In genomic region chr3:191340976-191341375, GRCh38 we compare ENCODE assay signal across 23 cellular contexts. TPM values are rescaled to one million over a fixed set of nuclear protein-coding genes. Genes with fewer than 3 reads are reported as not detected.
DNase-seq lines count a peak whose midpoint lies in the region; ATAC-seq and TF ChIP-seq lines count a peak whose summit lies in the region.
"Had no signal": no experiment of that assay in that cellular context is flagged by ENCODE, and none has a peak within 500 bp of the region (broad histone marks: within the 10 kb centered on the region; RNA-seq: fewer than 3 reads in every experiment).

No MANE protein-coding gene starts in this region.

- H3K36me3 Mint-ChIP-seq in activated B cell treated with CpG ODN at 0.5 μM for 24 hours (ENCODE audit: low read depth), result peaks cover 19% of the 10 kb centered on the region
- H3K36me3 Mint-ChIP-seq in activated naive CD4-positive, alpha-beta T cell treated with anti-CD3 and anti-CD28 coated beads, Interleukin-2, amount 10 ng/mL, durations not matched to agents 7 days and 5 days, result no peaks in the 10 kb centered on the region
- H3K36me3 Mint-ChIP-seq: activated CD8-positive, alpha-beta memory T cell treated with anti-CD3 and anti-CD28 coated beads, Interleukin-2, amount 10 ng/mL, durations not matched to agents 7 days and 5 days; CD4-positive, CD25-positive, alpha-beta regulatory T cell had no signal

- H3K27ac Mint-ChIP-seq in activated B cell treated with CpG ODN at 0.5 μM for 24 hours, result peak overlapping the region; percentile 35
- no peak overlapping the region for H3K27ac Mint-ChIP-seq in activated naive CD4-positive, alpha-beta T cell treated with anti-CD3 and anti-CD28 coated beads, Interleukin-2, amount 10 ng/mL, durations not matched to agents 7 days and 5 days
- H3K27ac Mint-ChIP-seq: activated CD4-positive, alpha-beta T cell treated with anti-CD3 and anti-CD28 coated beads, Interleukin-2, amount 10 ng/mL, durations not matched to agents 24 days and 14 days; activated CD8-positive, alpha-beta memory T cell treated with anti-CD3 and anti-CD28 coated beads, Interleukin-2, amount 10 ng/mL, durations not matched to agents 7 days and 5 days; activated T-helper 1 cell treated with anti-CD3 and anti-CD28 coated beads, Interleukin-12 subunit alpha, Interleukin-12 subunit beta, Interleukin-2, Interleukin-4 antibody, amounts not matched to agents 30 ng/mL and 10 ng/mL and 1 ng/mL, durations not matched to agents 14 hours and 24 hours and 36 hours; CD4-positive, CD25-positive, alpha-beta regulatory T cell had no signal

- no peaks in the 10 kb centered on the region for H3K27me3 Mint-ChIP-seq in activated B cell treated with CpG ODN at 0.5 μM for 24 hours
- no peaks in the 10 kb centered on the region for H3K27me3 Mint-ChIP-seq in activated naive CD4-positive, alpha-beta T cell treated with anti-CD3 and anti-CD28 coated beads, Interleukin-2, amount 10 ng/mL, durations not matched to agents 7 days and 5 days
- H3K27me3 Mint-ChIP-seq: activated CD4-positive, alpha-beta T cell treated with anti-CD3 and anti-CD28 coated beads, Interleukin-2, amount 10 ng/mL, durations not matched to agents 24 days and 14 days; activated CD8-positive, alpha-beta memory T cell treated with anti-CD3 and anti-CD28 coated beads, Interleukin-2, amount 10 ng/mL, durations not matched to agents 7 days and 5 days; CD4-positive, CD25-positive, alpha-beta regulatory T cell had no signal

- no peaks in the 10 kb centered on the region for H3K9me3 Mint-ChIP-seq in activated B cell treated with CpG ODN at 0.5 μM for 24 hours
- H3K9me3 Mint-ChIP-seq in activated naive CD4-positive, alpha-beta T cell treated with anti-CD3 and anti-CD28 coated beads, Interleukin-2, amount 10 ng/mL, durations not matched to agents 7 days and 5 days, result no peaks in the 10 kb centered on the region
- H3K9me3 Mint-ChIP-seq: activated CD4-positive, alpha-beta T cell treated with anti-CD3 and anti-CD28 coated beads, Interleukin-2, amount 10 ng/mL, durations not matched to agents 24 days and 14 days; activated T-helper 1 cell treated with anti-CD3 and anti-CD28 coated beads, Interleukin-12 subunit alpha, Interleukin-12 subunit beta, Interleukin-2, Interleukin-4 antibody, amounts not matched to agents 30 ng/mL and 10 ng/mL and 1 ng/mL, durations not matched to agents 14 hours and 24 hours and 36 hours; CD4-positive, CD25-positive, alpha-beta regulatory T cell had no signal

- no peak for DNase-seq in activated B cell treated with CpG ODN at 0.5 μM for 24 hours
- no peak for DNase-seq in NK-92 (lab: John Stamatoyannopoulos, UW; ENCODE audit: unreplicated experiment)
- DNase-seq in activated T-cell treated with anti-CD3 and anti-CD28 coated beads for 4 hours, result no peak
- no peak for DNase-seq in GDM1 (lab: John Stamatoyannopoulos, UW)
- no peak for DNase-seq in activated naive CD4-positive, alpha-beta T cell treated with anti-CD3 and anti-CD28 coated beads, Interleukin-2, amount 10 ng/mL, durations not matched to agents 7 days and 5 days
- DNase-seq: 8988T; activated CD4-positive, alpha-beta T cell treated with anti-CD3 and anti-CD28 coated beads, Interleukin-2, amount 10 ng/mL, durations not matched to agents 24 days and 14 days; activated CD8-positive, alpha-beta memory T cell treated with anti-CD3 and anti-CD28 coated beads, Interleukin-2, amount 10 ng/mL, durations not matched to agents 7 days and 5 days; activated naive CD4-positive, alpha-beta T cell treated with anti-CD3 and anti-CD28 coated beads, Interleukin-2, amount 50 U/mL, for 16 hours; amygdala; CD4-positive, CD25-positive, alpha-beta regulatory T cell; DMS 273 treated with DMSO at 0.1 percent for 48 hours; esophagus squamous epithelium; Kasumi-1; left colon; NCI-H1048; NCI-H187 treated with DMSO at 0.1 percent for 48 hours; upper lobe of right lung had no signal

- intact Hi-C loops in activated B cell treated with CpG ODN at 0.5 μM for 24 hours (cut with micrococcal nuclease), result no loop called here

- H3K4me1 Mint-ChIP-seq in activated B cell treated with CpG ODN at 0.5 μM for 24 hours, result peaks cover 96% of the 10 kb centered on the region
- H3K4me1 Mint-ChIP-seq in activated naive CD4-positive, alpha-beta T cell treated with anti-CD3 and anti-CD28 coated beads, Interleukin-2, amount 10 ng/mL, durations not matched to agents 7 days and 5 days, result no peaks in the 10 kb centered on the region
- H3K4me1 Mint-ChIP-seq: activated CD8-positive, alpha-beta memory T cell treated with anti-CD3 and anti-CD28 coated beads, Interleukin-2, amount 10 ng/mL, durations not matched to agents 7 days and 5 days had no signal

- POLR2A ChIA-PET in activated B cell treated with CpG ODN at 0.5 μM for 24 hours (lab: Charles Lee), result interaction anchor here (1.4 kb wide), 1 partner anchor 14 kb away, joined by 3 read pairs; no protein-coding TSS in a partner anchor

- TF ChIP-seq CTCF in activated B cell treated with CpG ODN at 0.5 μM for 24 hours (IDR thresholded peaks at IDR 0.05), result no peak

- CTCF ChIA-PET in activated B cell treated with CpG ODN at 0.5 μM for 24 hours (lab: Charles Lee), result interaction anchor here (1.0 kb wide), 1 partner anchor 14 kb away, joined by 3 read pairs; no protein-coding TSS in a partner anchor
- CTCF ChIA-PET in activated naive CD4-positive, alpha-beta T cell treated with anti-CD3 and anti-CD28 coated beads, Interleukin-2, amount 10 ng/mL, durations not matched to agents 7 days and 5 days (lab: Charles Lee), result no interaction called here

- peak; percentile 38 for ATAC-seq in GM18508 (IDR thresholded peaks at IDR 0.05; ENCODE audit: insufficient read depth, unreplicated experiment)
- ATAC-seq in GM21447 (IDR thresholded peaks at IDR 0.05; ENCODE audit: unreplicated experiment), result peak; percentile 32
- peak; percentile 51 for ATAC-seq in HG03135 (IDR thresholded peaks at IDR 0.05; ENCODE audit: unreplicated experiment)
- no peak for ATAC-seq in activated B cell treated with CpG ODN at 0.5 μM for 24 hours (ENCODE audit: low read depth)
- ATAC-seq: activated CD8-positive, alpha-beta memory T cell treated with anti-CD3 and anti-CD28 coated beads, Interleukin-2, amount 10 ng/mL, durations not matched to agents 7 days and 5 days; left colon; upper lobe of right lung had no signal

- no peak overlapping the region for H3K4me3 Mint-ChIP-seq in activated B cell treated with CpG ODN at 0.5 μM for 24 hours
- H3K4me3 Mint-ChIP-seq in activated naive CD4-positive, alpha-beta T cell treated with anti-CD3 and anti-CD28 coated beads, Interleukin-2, amount 10 ng/mL, durations not matched to agents 7 days and 5 days, result no peak overlapping the region
- H3K4me3 Mint-ChIP-seq: activated CD4-positive, alpha-beta T cell treated with anti-CD3 and anti-CD28 coated beads, Interleukin-2, amount 10 ng/mL, durations not matched to agents 24 days and 14 days; activated CD8-positive, alpha-beta memory T cell treated with anti-CD3 and anti-CD28 coated beads, Interleukin-2, amount 10 ng/mL, durations not matched to agents 7 days and 5 days; activated T-helper 1 cell treated with anti-CD3 and anti-CD28 coated beads, Interleukin-12 subunit alpha, Interleukin-12 subunit beta, Interleukin-2, Interleukin-4 antibody, amounts not matched to agents 30 ng/mL and 10 ng/mL and 1 ng/mL, durations not matched to agents 14 hours and 24 hours and 36 hours; CD4-positive, CD25-positive, alpha-beta regulatory T cell had no signal

RNA-seq across cellular contexts. Expression of gene UTS2B, which starts 10.7 kb away (rescaled TPM):
- total RNA-seq in activated B cell treated with CpG ODN at 0.5 μM for 24 hours, result 1.9 and 2.1 TPM in 2 replicates
- total RNA-seq: activated CD4-positive, alpha-beta T cell treated with anti-CD3 and anti-CD28 coated beads, Interleukin-2, amount 10 ng/mL, durations not matched to agents 24 days and 14 days; activated CD8-positive, alpha-beta memory T cell treated with anti-CD3 and anti-CD28 coated beads, Interleukin-2, amount 10 ng/mL, durations not matched to agents 7 days and 5 days; activated T-helper 1 cell treated with anti-CD3 and anti-CD28 coated beads, Interleukin-12 subunit alpha, Interleukin-12 subunit beta, Interleukin-2, Interleukin-4 antibody, amounts not matched to agents 30 ng/mL and 10 ng/mL and 1 ng/mL, durations not matched to agents 14 hours and 24 hours and 36 hours; CD4-positive, CD25-positive, alpha-beta regulatory T cell; left colon; T-helper 2 cell treated with Interferon-gamma antibody and Interleukin-4, amounts not matched to agents 100 ng/mL and 5 ng/mL, for 36 hours had no signal

RNA-seq across cellular contexts. Expression of gene CCDC50, which starts 11.8 kb away (rescaled TPM):
- total RNA-seq in activated B cell treated with CpG ODN at 0.5 μM for 24 hours, result 144 and 153 TPM in 2 replicates
